24 cellular contexts compared by ENCODE assay signal in the genomic region with DNA sequence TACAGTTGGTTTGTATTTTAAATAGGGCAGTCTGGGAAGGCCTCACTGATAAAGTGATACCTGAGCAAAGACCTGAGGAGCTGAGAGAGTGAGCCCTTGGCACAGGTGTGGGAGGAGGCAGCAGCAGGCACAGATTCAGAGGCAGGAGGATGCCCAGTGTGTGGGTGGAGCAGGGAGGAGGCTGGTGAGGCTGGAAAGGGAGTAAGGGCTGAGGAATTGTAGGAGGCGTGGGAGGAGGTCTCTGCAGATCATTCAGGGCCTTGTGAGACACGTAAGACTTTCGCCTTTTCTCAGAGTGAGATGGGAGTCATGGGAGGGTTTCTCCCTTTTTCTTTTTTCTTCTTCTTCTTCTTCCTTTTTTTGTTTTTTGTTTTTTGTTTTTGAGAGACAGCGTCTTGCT. TPM values are rescaled to one million over a fixed set of nuclear protein-coding genes. Genes with fewer than 3 reads are reported as not detected.
DNase-seq lines count a peak whose midpoint lies in the region; ATAC-seq, FAIRE-seq and TF ChIP-seq lines count a peak whose summit lies in the region.
"Had no signal": no experiment of that assay in that cellular context is flagged by ENCODE, and none has a peak within 500 bp of the region (broad histone marks: within the 10 kb centered on the region; RNA-seq: fewer than 3 reads in every experiment).

No MANE protein-coding gene starts in this region.

- CTCF ChIA-PET in GM12878 (lab: Yijun Ruan, JAX) = interaction anchor here (1.4 kb wide), 1 partner anchor 208 kb away, joined by 3 read pairs; no protein-coding TSS in a partner anchor

- no TSS peak for BruUV-seq in GM12878 (replicated peaks; lab: Mats Ljungman, UMichigan)

- no peak for FAIRE-seq in GM12878 (lab: Jason Lieb, UNC)
- FAIRE-seq: GM12891, HepG2, RCC 7860 had no signal

- no peaks in the 10 kb centered on the region for H3K27me3 ChIP-seq in GM12878 (replicated peaks in 1 of 2; ENCODE audit: control insufficient read depth in 2 of 2, insufficient read depth in 2 of 2, low read length in 1 of 2)

- no peaks in the 10 kb centered on the region for H3K36me3 Mint-ChIP-seq in activated naive CD8-positive, alpha-beta T cell treated with anti-CD3 and anti-CD28 coated beads for 36 hours
- H3K36me3 Mint-ChIP-seq: CD4-positive, alpha-beta memory T cell had no signal

- RAD21 ChIA-PET in GM12878 (lab: Charles Lee; ENCODE audit: unreplicated experiment) = no interaction called here

- WGBS in GM12878 (ENCODE audit: insufficient coverage, insufficient replicate concordance, low lambda C conversion rate, missing lambda C conversion rate) = 88% methylated on average over 4 of the region's 4 CpGs

- TF ChIP-seq EP300 in GM12878 (IDR thresholded peaks at IDR 0.05; ENCODE audit: borderline replicate concordance in 1 of 2, control insufficient read depth in 1 of 2, low read depth in 2 of 2, low read length in 2 of 2) = no peak

- no peak overlapping the region for H3K9ac ChIP-seq in GM12878 (ENCODE audit: control insufficient read depth, insufficient read depth, low read length)
- H3K9ac ChIP-seq: SK-N-SH had no signal

- H4K20me1 ChIP-seq in GM12878 (ENCODE audit: control insufficient read depth, insufficient read depth) = no peaks in the 10 kb centered on the region

- H3K9me3 Mint-ChIP-seq in activated naive CD8-positive, alpha-beta T cell treated with anti-CD3 and anti-CD28 coated beads for 36 hours = no peaks in the 10 kb centered on the region
- H3K9me3 Mint-ChIP-seq: CD4-positive, alpha-beta memory T cell had no signal

- no peak overlapping the region for H3K4me3 Mint-ChIP-seq in activated naive CD8-positive, alpha-beta T cell treated with anti-CD3 and anti-CD28 coated beads for 36 hours
- H3K4me3 Mint-ChIP-seq: CD4-positive, alpha-beta memory T cell had no signal

- TF ChIP-seq RAD21 in GM12878 (IDR thresholded peaks at IDR 0.05; ENCODE audit: insufficient read depth, low read depth, low read length) = no peak

- H3K27ac ChIP-seq in GM12878 (ENCODE audit: control insufficient read depth, insufficient read depth) = no peak overlapping the region

- no peak overlapping the region for H2AFZ ChIP-seq in GM12878 (ENCODE audit: control insufficient read depth, low read depth, low read length)

- H3K79me2 ChIP-seq in GM12878 (ENCODE audit: control insufficient read depth, insufficient read depth, low read length) = peaks cover 2% of the 10 kb centered on the region

- H3K4me2 ChIP-seq in GM12878 (ENCODE audit: control insufficient read depth, insufficient read depth) = no peak overlapping the region
- H3K4me2 ChIP-seq: SK-N-SH had no signal

- no peaks in the 10 kb centered on the region for H3K4me1 ChIP-seq in GM12878 (ENCODE audit: control insufficient read depth, insufficient read depth, low read length)

- POLR2A ChIA-PET in GM12878 (lab: Charles Lee) = no interaction called here

- intact Hi-C loops in GM12878 (cut with micrococcal nuclease; ENCODE audit: unreplicated experiment) = no loop called here

- in situ Hi-C loops in GM12878 (cut with MboI) = no loop called here

- H3K36me3 ChIP-seq in GM12878 (ENCODE audit: control insufficient read depth in 2 of 2, insufficient read depth in 2 of 2, low read length in 1 of 2) = peaks cover 8 to 13% of the 10 kb centered on the region in 2 experiments; a peak in 3 of 4 replicates
- H3K36me3 ChIP-seq: HAP-1 had no signal

- no peak overlapping the region for H3K27ac Mint-ChIP-seq in activated naive CD8-positive, alpha-beta T cell treated with anti-CD3 and anti-CD28 coated beads for 36 hours

- H3K4me3 ChIP-seq in GM12878 (no peak overlapping the region), fibroblast of pulmonary artery (replicated peaks; ENCODE audit: low read depth, low read length) (no peak overlapping the region)
- H3K4me3 ChIP-seq: HAP-1 had no signal

- no peaks in the 10 kb centered on the region for H3K9me3 ChIP-seq in GM12878 (replicated peaks; ENCODE audit: control insufficient read depth, insufficient read depth, low read length)
- H3K9me3 ChIP-seq: HAP-1, SK-N-SH had no signal

- no peak for DNase-seq in GM12878 (ENCODE audit: low read depth, low spot score)
- peak; percentile 40 for DNase-seq in fibroblast of pulmonary artery (ENCODE audit: low read depth)
- DNase-seq in omental fat pad (ENCODE audit: low spot score) = no peak
- no peak for DNase-seq in activated naive CD8-positive, alpha-beta T cell treated with anti-CD3 and anti-CD28 coated beads for 36 hours
- DNase-seq in activated CD4-positive, alpha-beta T cell treated with anti-CD3 and anti-CD28 coated beads, Interleukin-2, amount 50 U/mL, for 4 hours = no peak
- no peak for DNase-seq in NCI-H1930 (lab: John Stamatoyannopoulos, UW)
- DNase-seq in islet precursor cell = no peak
- DNase-seq: C1 segment of cervical spinal cord; CD4-positive, alpha-beta memory T cell; COR-L47; GDM1; GOT3; Kasumi-1; NCI-H1092 treated with DMSO at 0.1 percent for 48 hours; NCI-H1436; NCI-H187; NCI-H2171 treated with DMSO at 0.1 percent for 48 hours; NCI-H524; NCI-H774; SK-N-SH had no signal

- ATAC-seq in GM12878 (no peak), omental fat pad (ENCODE audit: low FRiP score) (peak; percentile 79)
- ATAC-seq: HepG2 had no signal

- TF ChIP-seq CTCF in GM12878 (IDR thresholded peaks at IDR 0.05 in 2 of 3, conservative IDR thresholded peaks at IDR 0.05 in 1 of 3; ENCODE audit: control insufficient read depth in 2 of 3, extremely low read depth in 1 of 3, insufficient read depth in 1 of 3, low read depth in 3 of 3, low read length in 3 of 3) = no peak
- TF ChIP-seq CTCF in fibroblast of pulmonary artery (IDR thresholded peaks at IDR 0.05; ENCODE audit: low read length, missing control alignments) = no peak
- TF ChIP-seq CTCF in omental fat pad (IDR thresholded peaks at IDR 0.05) = no peak

- SMC1A ChIA-PET in GM12878 (lab: Charles Lee; ENCODE audit: uncharacterized antibody, unreplicated experiment) = interaction anchor here (1.2 to 1.4 kb wide), 2 partner anchors 27 to 48 kb away, joined by 3 read pairs; no protein-coding TSS in a partner anchor

- TF ChIP-seq POLR2A in GM12878 (IDR thresholded peaks at IDR 0.05; ENCODE audit: low read depth, low read length) = peak; percentile 28; the same call in 1 of the 2 replicates

- H3K4me1 Mint-ChIP-seq in activated naive CD8-positive, alpha-beta T cell treated with anti-CD3 and anti-CD28 coated beads for 36 hours = no peaks in the 10 kb centered on the region
- H3K4me1 Mint-ChIP-seq: CD4-positive, alpha-beta memory T cell had no signal

- H3K27me3 Mint-ChIP-seq in activated naive CD8-positive, alpha-beta T cell treated with anti-CD3 and anti-CD28 coated beads for 36 hours = no peaks in the 10 kb centered on the region
- H3K27me3 Mint-ChIP-seq: CD4-positive, alpha-beta memory T cell had no signal

TF ChIP-seq in GM12878, 131 proteins besides CTCF, POLR2A, EP300 and RAD21:
- TF ChIP-seq FOXM1 (IDR thresholded peaks at IDR 0.05; ENCODE audit: low read depth, low read length) (no peak), EED (IDR thresholded peaks at IDR 0.05; ENCODE audit: low read depth) (no peak), GABPA (IDR thresholded peaks at IDR 0.05; ENCODE audit: low read depth) (no peak), NR2F1 (conservative IDR thresholded peaks at IDR 0.05) (no peak)

RNA-seq across cellular contexts. Expression of a gene that starts 58.0 kb away (rescaled TPM):
- 21.2 and 22.8 TPM in 2 replicates for total RNA-seq in GM12878 (2013; cell fraction: nucleolus; rRNA removed)
- total RNA-seq in GM12878 (2014; rRNA removed) (19.0 and 20.1 TPM in 2 replicates), GM12878 (2014; rRNA removed; fragmentation: Illumina TruSeq; extraction: Trizol) (19.9 and 20.7 TPM in 2 replicates), GM12878 (2021) (18.6 and 20.6 TPM in 2 replicates), omental fat pad (10 to 100 TPM; 66.8 to 88.3 (median 74.6) TPM)
- polyA plus RNA-seq in GM12878 (2011; ENCODE audit: low read depth) = 7.7 TPM
- polyA plus RNA-seq in GM12878 (2011; rRNA removed) (15.6 and 15.7 TPM in 2 replicates), GM12878 (2014; fragmentation: Illumina TruSeq; extraction: Trizol) (25.0 and 28.4 TPM in 2 replicates), GM12878 (2014; fragmentation: Nextera tagmentation; extraction: Ambion mirVana) (1 to 10 TPM; 8.1 to 9.4 TPM), GM12878 (2014; rRNA removed) (15.8 and 17.9 TPM in 2 replicates), GM12878 (2016; fragmentation: Nextera tagmentation; extraction: Ambion mirVana) (10 to 100 TPM; 19.0 to 20.9 TPM)
- 10.2 and 10.8 TPM in 2 replicates for polyA plus RNA-seq in GM12878 (2011; cell fraction: cytosol; rRNA removed)
- polyA plus RNA-seq in GM12878 (2011; cell fraction: nucleus; rRNA removed) = 20.3 and 21.1 TPM in 2 replicates
- 8.2 and 10.7 TPM in 2 replicates for polyA plus RNA-seq in GM12878 (2012)
- polyA minus RNA-seq in GM12878 (2011; rRNA and poly(A)+ RNA removed) = 17.5 and 18.9 TPM in 2 replicates
- 3.3 and 5.4 TPM in 2 replicates for polyA minus RNA-seq in GM12878 (2011; cell fraction: cytosol; rRNA and poly(A)+ RNA removed)
- 16.0 and 26.8 TPM in 2 replicates for polyA minus RNA-seq in GM12878 (2011; cell fraction: nucleus; rRNA and poly(A)+ RNA removed)
- 1 to 10 TPM; 1.6 to 1.7 TPM for total RNA-seq in activated naive CD8-positive, alpha-beta T cell treated with anti-CD3 and anti-CD28 coated beads for 36 hours

Comparison
In these comparisons a context has a peak if more than half of its experiments do, and no peak if none do; other contexts are left out.
1. RNA of a gene that starts 58.0 kb away (total RNA-seq): 66.8 to 88.3 TPM in omental fat pad and 18.6 to 22.8 TPM in GM12878; 1.6 to 1.7 TPM in activated naive CD8-positive, alpha-beta T cell treated with anti-CD3 and anti-CD28 coated beads for 36 hours; every median in the first group is over 4 times any median in the second.